Comparison of ENCODE assay signal across 8 cellular contexts in genomic region chr3:138593488-138594149, GRCh38. TPM values are rescaled to one million over a fixed set of nuclear protein-coding genes. Genes with fewer than 3 reads are reported as not detected.
DNase-seq lines count a peak whose midpoint lies in the region; ATAC-seq and TF ChIP-seq lines count a peak whose summit lies in the region.

No MANE protein-coding gene starts in this region.

- ATAC-seq in left colon (peak; percentile 3), HG03457 (IDR thresholded peaks at IDR 0.05; ENCODE audit: unreplicated experiment) (no peak), HG03439 (IDR thresholded peaks at IDR 0.05; ENCODE audit: unreplicated experiment) (no peak)

- POLR2A ChIA-PET in activated CD4-positive, alpha-beta T cell treated with anti-CD3 and anti-CD28 coated beads, Interleukin-2, amount 10 ng/mL, durations not matched to agents 7 days and 5 days (lab: Charles Lee): interaction anchor here (0.5 to 1.5 kb wide), 4 partner anchors 108 to 1874 kb away, joined by 3 to 6 read pairs (median 4); no protein-coding TSS in a partner anchor

- peaks cover 0 to 5% of the 10 kb centered on the region in 2 donors for H3K4me1 ChIP-seq in ascending aorta
- H3K4me1 ChIP-seq in thyroid gland: peaks cover 5 to 16% of the 10 kb centered on the region in 2 donors

- H3K4me3 Mint-ChIP-seq in activated CD4-positive, alpha-beta T cell treated with anti-CD3 and anti-CD28 coated beads, Interleukin-2, amount 10 ng/mL, durations not matched to agents 7 days and 5 days: peak overlapping the region; percentile 88

- H3K27ac Mint-ChIP-seq in activated CD4-positive, alpha-beta T cell treated with anti-CD3 and anti-CD28 coated beads, Interleukin-2, amount 10 ng/mL, durations not matched to agents 7 days and 5 days: peak overlapping the region; percentile 92

- H3K4me3 ChIP-seq in ascending aorta (peak overlapping the region; percentile 63 to 91), thyroid gland (replicated peaks in 1 of 3) (peak overlapping the region; percentile 50 to 66 (median 59))

- intact Hi-C loops in ascending aorta (cut with DNase I): loop anchor here (1.0 to 10.0 kb wide), 10 partner anchors 15 to 1081 kb away; partner anchors contain the start of genes ARMC8, COPB2, ESYT3 and FAIM
- intact Hi-C loops in left colon (cut with DNase I, micrococcal nuclease): loop anchor here in 1 of 2 donors (10.0 kb wide), 1 partner anchor 241 kb away; the partner anchor contains the start of gene PIK3CB
- intact Hi-C loops in thyroid gland (cut with DNase I): no loop called here

- WGBS in thyroid gland, 2 donors: 7 to 10% methylated on average over 22 of the region's 22 CpGs

- no peaks in the 10 kb centered on the region for H3K9me3 ChIP-seq in ascending aorta
- no peaks in the 10 kb centered on the region for H3K9me3 ChIP-seq in thyroid gland

- H3K36me3 ChIP-seq in ascending aorta (no peaks in the 10 kb centered on the region), thyroid gland (no peaks in the 10 kb centered on the region)

- H3K27ac ChIP-seq in ascending aorta: peak overlapping the region; percentile 88 to 94
- H3K27ac ChIP-seq in thyroid gland: peak overlapping the region; percentile 87 to 98 (median 92)

- H3K27me3 ChIP-seq in ascending aorta (no peaks in the 10 kb centered on the region), thyroid gland (no peaks in the 10 kb centered on the region)

- peaks cover 8% of the 10 kb centered on the region for H3K36me3 Mint-ChIP-seq in activated CD4-positive, alpha-beta T cell treated with anti-CD3 and anti-CD28 coated beads, Interleukin-2, amount 10 ng/mL, durations not matched to agents 7 days and 5 days (ENCODE audit: low read depth)

- TF ChIP-seq POLR2A in thyroid gland (IDR thresholded peaks at IDR 0.05): no peak

- peaks cover 4% of the 10 kb centered on the region for H3K9me3 Mint-ChIP-seq in activated CD4-positive, alpha-beta T cell treated with anti-CD3 and anti-CD28 coated beads, Interleukin-2, amount 10 ng/mL, durations not matched to agents 7 days and 5 days

- TF ChIP-seq CTCF in ascending aorta (IDR thresholded peaks at IDR 0.05) (no peak), thyroid gland (IDR thresholded peaks at IDR 0.05) (no peak)

- DNase-seq in activated CD4-positive, alpha-beta T cell treated with anti-CD3 and anti-CD28 coated beads, Interleukin-2, amount 10 ng/mL, durations not matched to agents 7 days and 5 days: no peak
- DNase-seq in activated CD4-positive, alpha-beta T cell treated with anti-CD3 and anti-CD28 coated beads, Interleukin-2, amount 50 U/mL, for 48 hours: no peak
- DNase-seq in ascending aorta (ENCODE audit: low spot score in 2 of 2): no peak
- DNase-seq in left colon: peak in 1 of 2 donors; percentile 34
- DNase-seq in thyroid gland: peak; percentile 25 to 26
- DNase-seq in NCI-H1436 treated with DMSO at 0.1 percent for 48 hours (lab: John Stamatoyannopoulos, UW): no peak

- peaks cover 21% of the 10 kb centered on the region for H3K4me1 Mint-ChIP-seq in activated CD4-positive, alpha-beta T cell treated with anti-CD3 and anti-CD28 coated beads, Interleukin-2, amount 10 ng/mL, durations not matched to agents 7 days and 5 days

- H3K27me3 Mint-ChIP-seq in activated CD4-positive, alpha-beta T cell treated with anti-CD3 and anti-CD28 coated beads, Interleukin-2, amount 10 ng/mL, durations not matched to agents 7 days and 5 days: no peaks in the 10 kb centered on the region

- CTCF ChIA-PET in activated CD4-positive, alpha-beta T cell treated with anti-CD3 and anti-CD28 coated beads, Interleukin-2, amount 10 ng/mL, durations not matched to agents 7 days and 5 days (lab: Charles Lee): interaction anchor here (0.6 to 3.8 kb wide), 24 partner anchors 9 to 421 kb away, joined by 3 to 47 read pairs (median 4); no protein-coding TSS in a partner anchor

RNA-seq across cellular contexts. Expression of gene CEP70, which starts 0.4 kb away (rescaled TPM):
- total RNA-seq in activated CD4-positive, alpha-beta T cell treated with anti-CD3 and anti-CD28 coated beads, Interleukin-2, amount 10 ng/mL, durations not matched to agents 7 days and 5 days: 10 to 100 TPM; 14.5 to 15.9 TPM
- total RNA-seq in ascending aorta (7.6 TPM), left colon (10 to 100 TPM; 35.8 to 36.4 TPM), thyroid gland (100 to 1,000 TPM in 1 of 4 donors, 10 to 100 TPM in 3; 68.3 to 100 (median 71.9) TPM)

RNA-seq across cellular contexts. Expression of gene FAIM, which starts 15.0 kb away (rescaled TPM):
- 1 to 10 TPM; 1.8 to 3.7 TPM for total RNA-seq in activated CD4-positive, alpha-beta T cell treated with anti-CD3 and anti-CD28 coated beads, Interleukin-2, amount 10 ng/mL, durations not matched to agents 7 days and 5 days
- total RNA-seq in ascending aorta (13.5 TPM), left colon (1 to 10 TPM; 4.4 to 5.5 TPM), thyroid gland (10 to 100 TPM; 12.6 to 26.6 (median 20.4) TPM)

Comparison
In these comparisons a context has a peak if more than half of its experiments do, and no peak if none do; other contexts are left out.
1. DNase-seq: peak in thyroid gland (2 of 2); none in activated CD4-positive, alpha-beta T cell treated with anti-CD3 and anti-CD28 coated beads, Interleukin-2, amount 10 ng/mL, durations not matched to agents 7 days and 5 days (single experiment), activated CD4-positive, alpha-beta T cell treated with anti-CD3 and anti-CD28 coated beads, Interleukin-2, amount 50 U/mL, for 48 hours (0 of 2), ascending aorta (0 of 2) and NCI-H1436 treated with DMSO at 0.1 percent for 48 hours (single experiment).